25 cellular contexts compared by ENCODE assay signal in genomic region chr18:42782929-42783328, GRCh38.
"Had no signal": no experiment of that assay in that cellular context is flagged by ENCODE, and none has a peak within 500 bp of the region (broad histone marks: within the 10 kb centered on the region; RNA-seq: fewer than 3 reads in every experiment).

No MANE protein-coding gene starts in this region.

- H3K4me1 ChIP-seq: colonic mucosa, psoas muscle, sigmoid colon, stomach, thyroid gland, upper lobe of left lung had no signal

- H3K9me3 ChIP-seq: colonic mucosa, ovary, psoas muscle, sigmoid colon, stomach, thyroid gland, upper lobe of left lung had no signal

- H3K4me3 Mint-ChIP-seq: dendritic cell treated with granulocyte-macrophage colony-stimulating factor and Interleukin-4, amounts not matched to agents 40 ng/mL and 50 ng/mL, for 4 days; memory B cell; naive thymus-derived CD4-positive, alpha-beta T cell; nephron progenitor cell; stimulated activated effector memory CD8-positive, alpha-beta T cell treated with anti-CD3 and anti-CD28 coated beads, Interleukin-12 subunit alpha, Interleukin-12 subunit beta, amount 100 ng/mL, for 72 hours had no signal

- H3K4me3 ChIP-seq: colonic mucosa, lung, ovary, psoas muscle, sigmoid colon, stomach, thyroid gland, upper lobe of left lung had no signal

- H3K27ac ChIP-seq: colonic mucosa, ovary, psoas muscle, sigmoid colon, stomach, thyroid gland, upper lobe of left lung had no signal

- H3K27ac Mint-ChIP-seq: dendritic cell treated with granulocyte-macrophage colony-stimulating factor and Interleukin-4, amounts not matched to agents 40 ng/mL and 50 ng/mL, for 4 days; memory B cell; naive thymus-derived CD4-positive, alpha-beta T cell; nephron progenitor cell; stimulated activated effector memory CD8-positive, alpha-beta T cell treated with anti-CD3 and anti-CD28 coated beads, Interleukin-12 subunit alpha, Interleukin-12 subunit beta, amount 100 ng/mL, for 72 hours had no signal

- H3K27me3 Mint-ChIP-seq: dendritic cell treated with granulocyte-macrophage colony-stimulating factor and Interleukin-4, amounts not matched to agents 40 ng/mL and 50 ng/mL, for 4 days; memory B cell; naive thymus-derived CD4-positive, alpha-beta T cell had no signal

- H3K9me3 Mint-ChIP-seq: dendritic cell treated with granulocyte-macrophage colony-stimulating factor and Interleukin-4, amounts not matched to agents 40 ng/mL and 50 ng/mL, for 4 days; nephron progenitor cell had no signal

- H3K36me3 ChIP-seq: colonic mucosa, ovary, sigmoid colon, stomach, thyroid gland, upper lobe of left lung had no signal

- H3K27me3 ChIP-seq: colonic mucosa, ovary, sigmoid colon, stomach, thyroid gland, upper lobe of left lung had no signal

- ATAC-seq: left lobe of liver; naive thymus-derived CD4-positive, alpha-beta T cell; psoas muscle; right cardiac atrium; stimulated activated effector memory CD8-positive, alpha-beta T cell treated with anti-CD3 and anti-CD28 coated beads, Interleukin-12 subunit alpha, Interleukin-12 subunit beta, amount 100 ng/mL, for 72 hours had no signal

- DNase-seq: colonic mucosa; effector CD8-positive, alpha-beta T cell; erythroblast; head of caudate nucleus; kidney; midbrain; naive thymus-derived CD4-positive, alpha-beta T cell; nephron progenitor cell; occipital lobe; ovary; posterior cingulate gyrus; psoas muscle; right cardiac atrium; sigmoid colon; stimulated activated CD4-positive, alpha-beta T cell treated with anti-CD3 and anti-CD28 coated beads, Interleukin-2, amount 100 ng/mL, for 24 hours; stimulated activated CD4-positive, alpha-beta T cell treated with anti-CD3 and anti-CD28 coated beads, Interleukin-4, amount 100 ng/mL, for 24 hours; stimulated activated naive CD4-positive, alpha-beta T cell treated with Interleukin-2 at 50 U/mL for 16 hours; stomach; thyroid gland; upper lobe of left lung had no signal

- H3K4me1 Mint-ChIP-seq: memory B cell; naive thymus-derived CD4-positive, alpha-beta T cell; stimulated activated effector memory CD8-positive, alpha-beta T cell treated with anti-CD3 and anti-CD28 coated beads, Interleukin-12 subunit alpha, Interleukin-12 subunit beta, amount 100 ng/mL, for 72 hours had no signal

- H3K36me3 Mint-ChIP-seq: memory B cell; naive thymus-derived CD4-positive, alpha-beta T cell; stimulated activated effector memory CD8-positive, alpha-beta T cell treated with anti-CD3 and anti-CD28 coated beads, Interleukin-12 subunit alpha, Interleukin-12 subunit beta, amount 100 ng/mL, for 72 hours had no signal
